1 cellular context compared by ENCODE assay signal in the genomic region with DNA sequence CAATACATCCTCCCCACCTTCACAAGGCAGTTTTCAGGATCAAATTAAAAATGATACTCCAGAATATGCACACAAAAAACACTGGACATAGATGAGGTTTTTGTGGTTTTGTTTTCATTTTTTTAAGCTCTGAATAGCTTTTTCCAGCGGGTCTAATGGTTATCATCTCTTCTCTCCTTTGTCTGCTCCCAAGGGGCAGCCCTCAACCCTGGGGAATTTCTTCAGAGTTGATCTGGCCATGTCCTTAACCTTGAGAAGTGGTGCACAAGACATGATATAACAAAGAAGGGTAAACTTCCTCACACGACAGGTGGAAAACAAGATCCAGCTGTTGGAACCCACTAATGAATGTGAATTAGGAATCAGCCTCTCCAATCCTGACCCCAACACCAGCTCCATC.
A peak's percentile ranks its signal among the peaks of the same experiment; 100 is the strongest.
TF ChIP-seq lines count a peak whose summit lies in the region.

No MANE protein-coding gene starts in this region.

TF ChIP-seq in GM12878, 131 proteins besides CTCF, POLR2A, EP300 and RAD21:
- TF ChIP-seq BACH1 (IDR thresholded peaks at IDR 0.05; ENCODE audit: borderline replicate concordance) (no peak), MEF2B (IDR thresholded peaks at IDR 0.05; ENCODE audit: partially characterized antibody, poor library complexity, severe bottlenecking) (peak; percentile 78), IKZF2 (IDR thresholded peaks at IDR 0.05) (0 out of 4 replicates have a peak, but pooled peaks have one; percentile 1 to 2)
